Comparison of ENCODE assay signal across 18 cellular contexts in the genomic region with DNA sequence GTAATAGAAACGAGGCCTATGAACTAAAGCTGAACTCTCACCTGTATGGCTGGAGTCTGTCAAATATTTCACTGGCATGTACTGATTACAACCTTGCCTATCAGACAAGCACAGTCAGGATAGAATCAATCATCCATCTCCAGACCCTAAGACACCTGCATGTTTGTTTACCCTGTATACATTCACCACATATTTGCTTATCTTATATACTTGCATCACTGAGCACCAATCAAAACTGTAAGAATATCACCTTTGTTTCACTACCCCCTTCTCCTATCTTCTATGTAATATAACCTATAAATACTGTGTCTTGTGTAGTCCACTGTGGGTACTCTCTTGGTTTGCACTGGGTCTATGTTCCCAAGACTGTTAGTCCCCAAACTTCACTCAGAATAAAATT.
DNase-seq lines count a peak whose midpoint lies in the region; ATAC-seq and TF ChIP-seq lines count a peak whose summit lies in the region.
"Had no signal": no experiment of that assay in that cellular context is flagged by ENCODE, and none has a peak within 500 bp of the region (broad histone marks: within the 10 kb centered on the region; RNA-seq: fewer than 3 reads in every experiment).

No MANE protein-coding gene starts in this region.

- no peak for TF ChIP-seq CTCF in progenitor cell of endocrine pancreas (IDR thresholded peaks at IDR 0.05; ENCODE audit: unreplicated experiment)

- DNase-seq in DMS53 (lab: John Stamatoyannopoulos, UW) (peak; percentile 16), DMS53 treated with DMSO at 0.1 percent for 48 hours (lab: John Stamatoyannopoulos, UW; ENCODE audit: unreplicated experiment) (no peak), progenitor cell of endocrine pancreas (ENCODE audit: low spot score, unreplicated experiment) (no peak)
- no peak for DNase-seq in stimulated activated naive CD4-positive, alpha-beta T cell treated with Interleukin-2 at 50 U/mL for 16 hours (lab: John Stamatoyannopoulos, UW)
- DNase-seq: activated CD8-positive, alpha-beta T cell treated with anti-CD3 and anti-CD28 coated beads, Interleukin-2, amount 10 ng/mL, durations not matched to agents 7 days and 5 days; activated effector memory CD4-positive, alpha-beta T cell treated with Interleukin-2 at 50 U/mL for 16 hours; activated T-cell treated with anti-CD3 and anti-CD28 coated beads for 4 hours; CD4-positive, alpha-beta memory T cell; H7; KG1; NCI-H146; NCI-H524 treated with DMSO at 0.1 percent for 48 hours; T-helper 17 cell; transverse colon had no signal

- ATAC-seq in GM21576 (IDR thresholded peaks at IDR 0.05; ENCODE audit: unreplicated experiment) (peak; percentile 56), HG03342 (IDR thresholded peaks at IDR 0.05; ENCODE audit: unreplicated experiment) (peak; percentile 58), HG03565 (IDR thresholded peaks at IDR 0.05; ENCODE audit: unreplicated experiment) (no peak), GM21423 (IDR thresholded peaks at IDR 0.05; ENCODE audit: unreplicated experiment) (no peak)
- ATAC-seq: activated CD8-positive, alpha-beta T cell treated with anti-CD3 and anti-CD28 coated beads, Interleukin-2, amount 10 ng/mL, durations not matched to agents 7 days and 5 days; T-helper 17 cell had no signal

- no peaks in the 10 kb centered on the region for H3K27me3 Mint-ChIP-seq in progenitor cell of endocrine pancreas
- H3K27me3 Mint-ChIP-seq: CD4-positive, alpha-beta memory T cell; T-helper 17 cell had no signal

- H3K9me3 Mint-ChIP-seq in progenitor cell of endocrine pancreas (ENCODE audit: low read depth) = peaks cover 10% of the 10 kb centered on the region
- H3K9me3 Mint-ChIP-seq: CD4-positive, alpha-beta memory T cell had no signal

- H3K4me3 Mint-ChIP-seq in progenitor cell of endocrine pancreas (ENCODE audit: low read depth) = no peak overlapping the region
- H3K4me3 Mint-ChIP-seq: activated CD8-positive, alpha-beta T cell treated with anti-CD3 and anti-CD28 coated beads, Interleukin-2, amount 10 ng/mL, durations not matched to agents 7 days and 5 days; CD4-positive, alpha-beta memory T cell; T-helper 17 cell had no signal

- peak overlapping the region; percentile 51 for H3K27ac Mint-ChIP-seq in progenitor cell of endocrine pancreas
- H3K27ac Mint-ChIP-seq: activated CD8-positive, alpha-beta T cell treated with anti-CD3 and anti-CD28 coated beads, Interleukin-2, amount 10 ng/mL, durations not matched to agents 7 days and 5 days; T-helper 17 cell had no signal

- peaks cover 8% of the 10 kb centered on the region for H3K4me1 Mint-ChIP-seq in progenitor cell of endocrine pancreas (ENCODE audit: low read depth)

- H3K36me3 Mint-ChIP-seq in progenitor cell of endocrine pancreas (ENCODE audit: insufficient read depth) = no peaks in the 10 kb centered on the region

Comparison
In these comparisons a context has a peak if more than half of its experiments do, and no peak if none do; other contexts are left out.
1. ATAC-seq: peak in GM21576 (single experiment) and HG03342 (single experiment); none in HG03565 (single experiment) and GM21423 (single experiment).